19 cellular contexts compared by ENCODE assay signal in genomic region chr1:62964141-62964540, GRCh38.
"Had no signal": no experiment of that assay in that cellular context is flagged by ENCODE, and none has a peak within 500 bp of the region (broad histone marks: within the 10 kb centered on the region; RNA-seq: fewer than 3 reads in every experiment).

No MANE protein-coding gene starts in this region.

- ATAC-seq: left lobe of liver, natural killer cell had no signal

- H3K27ac Mint-ChIP-seq: activated naive CD4-positive, alpha-beta T cell treated with anti-CD3 and anti-CD28 coated beads, Interleukin-2, amount 50 U/mL, for 24 hours; natural killer cell; stimulated activated effector memory CD8-positive, alpha-beta T cell treated with anti-CD3 and anti-CD28 coated beads, Interleukin-12 subunit alpha, Interleukin-12 subunit beta, amount 100 ng/mL, for 72 hours had no signal

- H3K27me3 ChIP-seq: sigmoid colon, testis, upper lobe of left lung had no signal

- DNase-seq: activated CD4-positive, alpha-beta T cell treated with anti-CD3 and anti-CD28 coated beads for 1 hour; activated gamma-delta T cell; adrenal gland; cerebellar nuclear complex; cortex of kidney; effector CD4-positive, alpha-beta T cell; natural killer cell; sigmoid colon; stimulated activated CD4-positive, alpha-beta T cell treated with anti-CD3 and anti-CD28 coated beads, Interleukin-4, amount 100 ng/mL, for 24 hours; testis had no signal

- H3K4me1 Mint-ChIP-seq: activated naive CD4-positive, alpha-beta T cell treated with anti-CD3 and anti-CD28 coated beads, Interleukin-2, amount 50 U/mL, for 24 hours; natural killer cell; stimulated activated effector memory CD8-positive, alpha-beta T cell treated with anti-CD3 and anti-CD28 coated beads, Interleukin-12 subunit alpha, Interleukin-12 subunit beta, amount 100 ng/mL, for 72 hours had no signal

- H3K9me3 Mint-ChIP-seq: activated naive CD4-positive, alpha-beta T cell treated with anti-CD3 and anti-CD28 coated beads, Interleukin-2, amount 50 U/mL, for 24 hours; natural killer cell; stimulated activated effector memory CD8-positive, alpha-beta T cell treated with anti-CD3 and anti-CD28 coated beads, Interleukin-12 subunit alpha, Interleukin-12 subunit beta, amount 100 ng/mL, for 72 hours had no signal

- H3K4me3 Mint-ChIP-seq: activated naive CD4-positive, alpha-beta T cell treated with anti-CD3 and anti-CD28 coated beads, Interleukin-2, amount 50 U/mL, for 24 hours; natural killer cell; stimulated activated effector memory CD8-positive, alpha-beta T cell treated with anti-CD3 and anti-CD28 coated beads, Interleukin-12 subunit alpha, Interleukin-12 subunit beta, amount 100 ng/mL, for 72 hours had no signal

- H3K36me3 Mint-ChIP-seq: activated naive CD4-positive, alpha-beta T cell treated with anti-CD3 and anti-CD28 coated beads, Interleukin-2, amount 50 U/mL, for 24 hours; natural killer cell; stimulated activated effector memory CD8-positive, alpha-beta T cell treated with anti-CD3 and anti-CD28 coated beads, Interleukin-12 subunit alpha, Interleukin-12 subunit beta, amount 100 ng/mL, for 72 hours had no signal

- H3K36me3 ChIP-seq: adrenal gland, neutrophil, sigmoid colon, upper lobe of left lung had no signal

- H3K4me3 ChIP-seq: adrenal gland, lung, sigmoid colon, testis, upper lobe of left lung had no signal

- FAIRE-seq: bronchial epithelial cell, frontal cortex, keratinocyte had no signal
